12 cellular contexts compared by ENCODE assay signal in genomic region chr16:1078579-1079021, GRCh38. TPM values are rescaled to one million over a fixed set of nuclear protein-coding genes. Genes with fewer than 3 reads are reported as not detected.
DNase-seq lines count a peak whose midpoint lies in the region; ATAC-seq and TF ChIP-seq lines count a peak whose summit lies in the region.
"Had no signal": no experiment of that assay in that cellular context is flagged by ENCODE, and none has a peak within 500 bp of the region (broad histone marks: within the 10 kb centered on the region; RNA-seq: fewer than 3 reads in every experiment).

No MANE protein-coding gene starts in this region.

- no TSS peak for BruUV-seq in Panc1 (replicated peaks; lab: Mats Ljungman, UMichigan)

- no peaks in the 10 kb centered on the region for H4K20me1 ChIP-seq in fibroblast of lung (ENCODE audit: control insufficient read depth, extremely low read depth, insufficient read depth, low read length)

- H3K36me3 Mint-ChIP-seq in endodermal cell (ENCODE audit: low read depth) (no peaks in the 10 kb centered on the region), chondrocyte (ENCODE audit: low read depth) (no peaks in the 10 kb centered on the region)
- H3K36me3 Mint-ChIP-seq: activated CD8-positive, alpha-beta memory T cell treated with anti-CD3 and anti-CD28 coated beads, Interleukin-2, amount 10 ng/mL, durations not matched to agents 7 days and 5 days had no signal

- DNase-seq in HuH-7 (ENCODE audit: low spot score), result peak; percentile 60
- peak; percentile 64 for DNase-seq in Panc1 (ENCODE audit: low read depth, low spot score)
- DNase-seq in fibroblast of lung (ENCODE audit: low read depth in 2 of 2), result peak; percentile 6 to 68
- peak; percentile 91 for DNase-seq in stomach
- DNase-seq in NK-92 treated with Interleukin-12 subunit alpha and Interleukin-12 subunit beta, amount 100 ng/mL, for 24 hours (lab: John Stamatoyannopoulos, UW), result no peak
- DNase-seq in endodermal cell, result no peak
- DNase-seq in chondrocyte (ENCODE audit: low spot score), result no peak
- DNase-seq: activated CD8-positive, alpha-beta memory T cell treated with anti-CD3 and anti-CD28 coated beads, Interleukin-2, amount 10 ng/mL, durations not matched to agents 7 days and 5 days; effector memory CD4-positive, alpha-beta T cell; naive B cell; NCI-H524 treated with DMSO at 0.1 percent for 48 hours had no signal

- H3K27ac Mint-ChIP-seq in endodermal cell, result no peak overlapping the region
- H3K27ac Mint-ChIP-seq in chondrocyte (ENCODE audit: unreplicated experiment), result no peak overlapping the region
- H3K27ac Mint-ChIP-seq: activated CD8-positive, alpha-beta memory T cell treated with anti-CD3 and anti-CD28 coated beads, Interleukin-2, amount 10 ng/mL, durations not matched to agents 7 days and 5 days; naive B cell had no signal

- H3K9me3 Mint-ChIP-seq in endodermal cell (no peaks in the 10 kb centered on the region), chondrocyte (ENCODE audit: low read depth) (no peaks in the 10 kb centered on the region)

- no peaks in the 10 kb centered on the region for H3K79me2 ChIP-seq in fibroblast of lung (ENCODE audit: control insufficient read depth, insufficient read depth, low read length)

- POLR2A ChIA-PET in Panc1 (lab: Charles Lee), result no interaction called here

- no peaks in the 10 kb centered on the region for H3K9me3 ChIP-seq in Panc1 (ENCODE audit: control insufficient read depth, insufficient read depth, low read depth, low read length)
- H3K9me3 ChIP-seq in fibroblast of lung (ENCODE audit: control insufficient read depth, insufficient read depth, low read depth, low read length), result no peaks in the 10 kb centered on the region
- peaks cover 0 to 8% (median 5%) of the 10 kb centered on the region in 4 donors for H3K9me3 ChIP-seq in stomach
- H3K9me3 ChIP-seq in endodermal cell (ENCODE audit: control insufficient read depth, low read length), result no peaks in the 10 kb centered on the region

- H3K4me1 ChIP-seq in Panc1 (ENCODE audit: control insufficient read depth, insufficient read depth, low read length) (peaks cover 62% of the 10 kb centered on the region), fibroblast of lung (ENCODE audit: control insufficient read depth, extremely low read depth, insufficient read depth, low read length) (no peaks in the 10 kb centered on the region), stomach (peaks cover 13 to 42% (median 24%) of the 10 kb centered on the region in 4 donors), endodermal cell (ENCODE audit: control insufficient read depth, insufficient read depth, low read length) (no peaks in the 10 kb centered on the region)

- CTCF ChIA-PET in Panc1 (lab: Charles Lee), result no interaction called here

- H3K4me1 Mint-ChIP-seq in endodermal cell, result no peaks in the 10 kb centered on the region
- H3K4me1 Mint-ChIP-seq in chondrocyte (ENCODE audit: low read depth), result peaks cover 10% of the 10 kb centered on the region
- H3K4me1 Mint-ChIP-seq: activated CD8-positive, alpha-beta memory T cell treated with anti-CD3 and anti-CD28 coated beads, Interleukin-2, amount 10 ng/mL, durations not matched to agents 7 days and 5 days; naive B cell had no signal

- H3K27me3 ChIP-seq in Panc1 (ENCODE audit: control insufficient read depth, insufficient read depth, low read length) (no peaks in the 10 kb centered on the region), fibroblast of lung (ENCODE audit: control insufficient read depth, insufficient read depth, low read length) (no peaks in the 10 kb centered on the region), stomach (peaks cover 21 to 100% (median 82%) of the 10 kb centered on the region in 3 donors), endodermal cell (ENCODE audit: control insufficient read depth, insufficient read depth, low read length, poor library complexity, severe bottlenecking) (peaks cover 1% of the 10 kb centered on the region)

- ATAC-seq in Panc1, result peak; percentile 73
- no peak for ATAC-seq in HG02642 (IDR thresholded peaks at IDR 0.05; ENCODE audit: poor library complexity, unreplicated experiment)
- ATAC-seq: activated CD8-positive, alpha-beta memory T cell treated with anti-CD3 and anti-CD28 coated beads, Interleukin-2, amount 10 ng/mL, durations not matched to agents 7 days and 5 days had no signal

- H3K4me2 ChIP-seq in fibroblast of lung (ENCODE audit: extremely low read depth, insufficient read depth, low read length), result no peak overlapping the region

- in situ Hi-C loops in Panc1 (cut with HindIII; ENCODE audit: low pct_unique_long_range_greater_than_20kb, low sequenced_read_pairs), result no loop called here

- H3K36me3 ChIP-seq in Panc1 (ENCODE audit: control insufficient read depth, insufficient read depth, low read length) (no peaks in the 10 kb centered on the region), fibroblast of lung (ENCODE audit: control insufficient read depth, insufficient read depth, low read length) (no peaks in the 10 kb centered on the region), stomach (no peaks in the 10 kb centered on the region), endodermal cell (ENCODE audit: control insufficient read depth, insufficient read depth, low read length) (no peaks in the 10 kb centered on the region)

- H3K9ac ChIP-seq in fibroblast of lung (ENCODE audit: insufficient read depth, low read length), result no peak overlapping the region
- H3K9ac ChIP-seq in endodermal cell (ENCODE audit: extremely low read depth, low read length, poor library complexity, severe bottlenecking), result no peak overlapping the region

- TF ChIP-seq CTCF in Panc1 (IDR thresholded peaks at IDR 0.05) (no peak), fibroblast of lung (conservative IDR thresholded peaks at IDR 0.05 in 1 of 2, IDR thresholded peaks at IDR 0.05 in 1 of 2; ENCODE audit: low read depth in 1 of 2, low read length in 2 of 2) (no peak), stomach (IDR thresholded peaks at IDR 0.05) (no peak), endodermal cell (conservative IDR thresholded peaks at IDR 0.05) (no peak), chondrocyte (IDR thresholded peaks at IDR 0.05) (no peak)

- peak overlapping the region; percentile 54; the same call in 1 of the 2 replicates for H3K27ac ChIP-seq in Panc1 (ENCODE audit: low read length)
- no peak overlapping the region for H3K27ac ChIP-seq in fibroblast of lung (ENCODE audit: insufficient read depth, low read length)
- peak overlapping the region in 3 of 5 donors; percentile 24 to 34 (median 27) for H3K27ac ChIP-seq in stomach
- H3K27ac ChIP-seq in endodermal cell (ENCODE audit: low read depth, low read length), result no peak overlapping the region

- no peak for TF ChIP-seq EP300 in stomach (IDR thresholded peaks at IDR 0.05)

- no peaks in the 10 kb centered on the region for H3K27me3 Mint-ChIP-seq in endodermal cell (ENCODE audit: insufficient read depth)
- H3K27me3 Mint-ChIP-seq in chondrocyte (ENCODE audit: low read depth), result peaks cover 22% of the 10 kb centered on the region
- H3K27me3 Mint-ChIP-seq: activated CD8-positive, alpha-beta memory T cell treated with anti-CD3 and anti-CD28 coated beads, Interleukin-2, amount 10 ng/mL, durations not matched to agents 7 days and 5 days had no signal

- TF ChIP-seq POLR2A in stomach (IDR thresholded peaks at IDR 0.05), result no peak

- no peak overlapping the region for H2AFZ ChIP-seq in fibroblast of lung (ENCODE audit: low read length)

- intact Hi-C loops in Panc1 (cut with micrococcal nuclease; ENCODE audit: unreplicated experiment), result no loop called here
- intact Hi-C loops in stomach (cut with DNase I; ENCODE audit: low total_unique reads), result no loop called here

- H3K4me3 ChIP-seq in Panc1 (ENCODE audit: low read depth in 2 of 2, low read length in 2 of 2) (peak overlapping the region; percentile 28 to 54), fibroblast of lung (replicated peaks in 1 of 4; ENCODE audit: control extremely low read depth in 1 of 4, insufficient read depth in 1 of 4, low read depth in 3 of 4, low read length in 4 of 4) (no peak overlapping the region), stomach (no peak overlapping the region), endodermal cell (ENCODE audit: low read length) (no peak overlapping the region)

- H3K4me3 Mint-ChIP-seq in endodermal cell, result no peak overlapping the region
- H3K4me3 Mint-ChIP-seq in chondrocyte (ENCODE audit: unreplicated experiment), result no peak overlapping the region
- H3K4me3 Mint-ChIP-seq: activated CD8-positive, alpha-beta memory T cell treated with anti-CD3 and anti-CD28 coated beads, Interleukin-2, amount 10 ng/mL, durations not matched to agents 7 days and 5 days; naive B cell had no signal

- WGBS in stomach, 5 donors, result 9 to 39% (median 21%) methylated on average over 25 to 28 of the region's 28 CpGs
- 81 to 92% methylated on average over 15 to 28 of the region's 28 CpGs for WGBS in endodermal cell (ENCODE audit: insufficient coverage in 1 of 2, insufficient read length in 1 of 2), 2 experiments

RNA-seq across cellular contexts. Expression of gene SSTR5, which starts 6.1 kb away (rescaled TPM):
- total RNA-seq in Panc1 (2021; ENCODE audit: unreplicated experiment) (2.8 TPM), fibroblast of lung (not detected in 2 replicates), stomach (not detected), endodermal cell (1 to 10 TPM in 1 of 2 donors, under 1 TPM in 1; 0.64 to 1.3 TPM), chondrocyte (not detected in 3 replicates)
- 12.8 TPM for polyA plus RNA-seq in Panc1 (2012; ENCODE audit: insufficient read length)
- polyA plus RNA-seq in fibroblast of lung (not detected in 2 replicates), stomach (under 1 TPM in 1 of 3 donors, not detected in 2; 0.13 TPM)
- not detected in 2 replicates for polyA plus RNA-seq in fibroblast of lung (2012)
- polyA minus RNA-seq in fibroblast of lung (ENCODE audit: low replicate concordance), result not detected in 2 replicates
- 0.18 TPM for polyA plus RNA-seq in endodermal cell (2013, experiment 1 of 2)
- not detected for polyA plus RNA-seq in endodermal cell (2013, experiment 2 of 2)
- total RNA-seq: activated CD8-positive, alpha-beta memory T cell treated with anti-CD3 and anti-CD28 coated beads, Interleukin-2, amount 10 ng/mL, durations not matched to agents 7 days and 5 days had no signal

RNA-seq across cellular contexts. Expression of gene C1QTNF8, which starts 17.4 kb away (rescaled TPM):
- total RNA-seq in Panc1 (2021; ENCODE audit: unreplicated experiment) (0.39 TPM), fibroblast of lung (not detected in 2 replicates), stomach (not detected), endodermal cell (under 1 TPM; 0.15 to 0.20 TPM), chondrocyte (not detected in 3 replicates)
- polyA plus RNA-seq in Panc1 (2012; ENCODE audit: insufficient read length), result 0.63 TPM
- polyA plus RNA-seq in fibroblast of lung (not detected in 2 replicates), stomach (not detected)
- not detected in 2 replicates for polyA plus RNA-seq in fibroblast of lung (2012)
- polyA minus RNA-seq in fibroblast of lung (ENCODE audit: low replicate concordance), result not detected in 2 replicates
- polyA plus RNA-seq in endodermal cell (2013, experiment 1 of 2), result not detected
- polyA plus RNA-seq in endodermal cell (2013, experiment 2 of 2), result not detected
- total RNA-seq: activated CD8-positive, alpha-beta memory T cell treated with anti-CD3 and anti-CD28 coated beads, Interleukin-2, amount 10 ng/mL, durations not matched to agents 7 days and 5 days had no signal

Comparison
In these comparisons a context has a peak if more than half of its experiments do, and no peak if none do; other contexts are left out.
1. DNase-seq: peak in HuH-7 (single experiment), Panc1 (single experiment), fibroblast of lung (2 of 2) and stomach (single experiment); none in NK-92 treated with Interleukin-12 subunit alpha and Interleukin-12 subunit beta, amount 100 ng/mL, for 24 hours (single experiment), endodermal cell (single experiment) and chondrocyte (single experiment).
2. H3K27ac ChIP-seq: peak in Panc1 (single experiment) and stomach (3 of 5); none in fibroblast of lung (single experiment) and endodermal cell (single experiment).
3. H3K4me3 ChIP-seq: peak in Panc1 (2 of 2); none in fibroblast of lung (0 of 4), stomach (0 of 4) and endodermal cell (single experiment).